Comparison of ENCODE assay signal across 9 cellular contexts in genomic region chr15:23564798-23565394, GRCh38. TPM values are rescaled to one million over a fixed set of nuclear protein-coding genes. Genes with fewer than 3 reads are reported as not detected.
DNase-seq lines count a peak whose midpoint lies in the region; ATAC-seq and TF ChIP-seq lines count a peak whose summit lies in the region.
"Had no signal": no experiment of that assay in that cellular context is flagged by ENCODE, and none has a peak within 500 bp of the region (broad histone marks: within the 10 kb centered on the region; RNA-seq: fewer than 3 reads in every experiment).

No MANE protein-coding gene starts in this region.

- no peak overlapping the region for H3K9ac ChIP-seq in BLaER1

- no peaks in the 10 kb centered on the region for H3K36me3 Mint-ChIP-seq in memory B cell
- H3K36me3 Mint-ChIP-seq in CD14-positive monocyte = no peaks in the 10 kb centered on the region

- no peaks in the 10 kb centered on the region for H4K20me1 ChIP-seq in BLaER1

- no peak for TF ChIP-seq CTCF in WI38 (IDR thresholded peaks at IDR 0.05; ENCODE audit: low read depth, low read length)
- TF ChIP-seq CTCF in CD14-positive monocyte (IDR thresholded peaks at IDR 0.05) = no peak

- peak; percentile 34 for DNase-seq in Jurkat, Clone E6-1 (ENCODE audit: low read depth, low spot score)
- DNase-seq in memory B cell (ENCODE audit: low spot score in 2 of 2) = no peak
- no peak for DNase-seq in midbrain (lab: John Stamatoyannopoulos, UW)
- DNase-seq in DMS79 treated with DMSO at 0.1 percent for 48 hours (lab: John Stamatoyannopoulos, UW) = no peak
- no peak for DNase-seq in CD14-positive monocyte (ENCODE audit: low spot score)
- DNase-seq: activated gamma-delta T cell had no signal

- no peaks in the 10 kb centered on the region for H3K4me1 Mint-ChIP-seq in memory B cell
- no peaks in the 10 kb centered on the region for H3K4me1 Mint-ChIP-seq in CD14-positive monocyte

- H3K27me3 ChIP-seq in BLaER1 = no peaks in the 10 kb centered on the region

- no peak overlapping the region for H3K27ac Mint-ChIP-seq in memory B cell
- H3K27ac Mint-ChIP-seq in CD14-positive monocyte = no peak overlapping the region

- H3K27ac ChIP-seq in BLaER1 = peak overlapping the region; percentile 98

- ATAC-seq in memory B cell (ENCODE audit: low read depth) = no peak
- ATAC-seq in HG03520 (IDR thresholded peaks at IDR 0.05; ENCODE audit: unreplicated experiment) = no peak

- no peaks in the 10 kb centered on the region for H3K36me3 ChIP-seq in BLaER1

- H3K4me3 ChIP-seq in BLaER1 (0 out of 2 replicates have a peak overlapping the region, but pooled peaks have one; percentile 65), WI38 (ENCODE audit: low read depth, low read length) (peak overlapping the region; percentile 80)
- H3K4me3 ChIP-seq in Jurkat, Clone E6-1 (ENCODE audit: low read length) = peak overlapping the region; percentile 83

- H3K27me3 Mint-ChIP-seq in memory B cell (peaks cover 3% of the 10 kb centered on the region), CD14-positive monocyte (ENCODE audit: low read depth in 3 of 3) (peaks cover 0 to 4% (median 3%) of the 10 kb centered on the region in 3 donors)

- H3K4me1 ChIP-seq in BLaER1 = peaks cover 41% of the 10 kb centered on the region

- intact Hi-C loops in CD14-positive monocyte (cut with micrococcal nuclease) = no loop called here

- no peaks in the 10 kb centered on the region for H3K9me3 ChIP-seq in BLaER1

- H3K9me3 Mint-ChIP-seq in memory B cell (peaks cover 2% of the 10 kb centered on the region), CD14-positive monocyte (peaks cover 0 to 14% (median 2%) of the 10 kb centered on the region in 7 donors)

- H3K4me3 Mint-ChIP-seq in memory B cell (peak overlapping the region; percentile 69), CD14-positive monocyte (peak overlapping the region in 1 of 2 donors; percentile 73)

- peak overlapping the region; percentile 82 for H3K4me2 ChIP-seq in BLaER1

RNA-seq across cellular contexts. Expression of gene MKRN3, which starts 0.6 kb away (rescaled TPM):
- polyA plus RNA-seq in Jurkat, Clone E6-1 (2012; ENCODE audit: insufficient read depth, insufficient read length) = 22.9 TPM
- polyA plus RNA-seq in CD14-positive monocyte = under 1 TPM in 1 of 2 donors, not detected in 1; 0.33 TPM
